8 cellular contexts compared by ENCODE assay signal in genomic region chr17:65100316-65101140, GRCh38. TPM values are rescaled to one million over a fixed set of nuclear protein-coding genes. Genes with fewer than 3 reads are reported as not detected.
A peak's percentile ranks its signal among the peaks of the same experiment; 100 is the strongest.
DNase-seq lines count a peak whose midpoint lies in the region; ATAC-seq and TF ChIP-seq lines count a peak whose summit lies in the region.

No MANE protein-coding gene starts in this region.

- no peaks in the 10 kb centered on the region for H3K27me3 ChIP-seq in right lobe of liver

- TF ChIP-seq CTCF in right lobe of liver (IDR thresholded peaks at IDR 0.05) = peak; percentile 72 to 96 (median 76)

- H3K9me3 ChIP-seq in right lobe of liver = no peaks in the 10 kb centered on the region

- no peaks in the 10 kb centered on the region for H3K4me1 ChIP-seq in right lobe of liver

- no peaks in the 10 kb centered on the region for H3K36me3 Mint-ChIP-seq in activated CD4-positive, alpha-beta T cell treated with anti-CD3 and anti-CD28 coated beads, Interleukin-2, amount 10 ng/mL, durations not matched to agents 24 days and 14 days (ENCODE audit: low read depth)

- H3K4me3 Mint-ChIP-seq in activated CD4-positive, alpha-beta T cell treated with anti-CD3 and anti-CD28 coated beads, Interleukin-2, amount 10 ng/mL, durations not matched to agents 24 days and 14 days = peak overlapping the region; percentile 91

- peaks cover 21% of the 10 kb centered on the region for H3K4me1 Mint-ChIP-seq in activated CD4-positive, alpha-beta T cell treated with anti-CD3 and anti-CD28 coated beads, Interleukin-2, amount 10 ng/mL, durations not matched to agents 24 days and 14 days

- WGBS in right lobe of liver (ENCODE audit: insufficient coverage, low coverage, low lambda C conversion rate, missing lambda C conversion rate) = 2% methylated on average over 37 of the region's 50 CpGs

- ATAC-seq in HG03378 (IDR thresholded peaks at IDR 0.05; ENCODE audit: unreplicated experiment) (peak; percentile 68), right lobe of liver (peak; percentile 91 to 97 (median 96))

- peaks cover 17% of the 10 kb centered on the region for H3K27me3 Mint-ChIP-seq in activated CD4-positive, alpha-beta T cell treated with anti-CD3 and anti-CD28 coated beads, Interleukin-2, amount 10 ng/mL, durations not matched to agents 24 days and 14 days

- intact Hi-C loops in activated CD4-positive, alpha-beta T cell treated with anti-CD3 and anti-CD28 coated beads, Interleukin-2, amount 10 ng/mL, durations not matched to agents 24 days and 14 days (cut with micrococcal nuclease) = loop anchor here (1.0 to 5.0 kb wide), 6 partner anchors 23 to 126 kb away; partner anchors contain the start of gene RGS9
- intact Hi-C loops in right lobe of liver (cut with DNase I) = no loop called here

- no peaks in the 10 kb centered on the region for H3K36me3 ChIP-seq in right lobe of liver

- TF ChIP-seq POLR2A in GM19193 (IDR thresholded peaks at IDR 0.05; ENCODE audit: extremely low read depth, insufficient read depth, insufficient read length) = peak; percentile 45
- TF ChIP-seq POLR2A in right lobe of liver (IDR thresholded peaks at IDR 0.05) = peak; percentile 41

- DNase-seq in AML-193 (lab: John Stamatoyannopoulos, UW) (peak; percentile 81 to 83), NCI-H510A (lab: John Stamatoyannopoulos, UW) (peak; percentile 95), dermis blood vessel endothelial cell (peak; percentile 80), right lobe of liver (peak; percentile 90 to 93 (median 92))
- peak; percentile 96 for DNase-seq in activated CD4-positive, alpha-beta T cell treated with anti-CD3 and anti-CD28 coated beads, Interleukin-2, amount 10 ng/mL, durations not matched to agents 24 days and 14 days
- DNase-seq in stimulated activated CD4-positive, alpha-beta T cell treated with anti-CD3 and anti-CD28 coated beads, Interleukin-4, amount 100 ng/mL, for 4 hours = peak; percentile 79 to 80

- H3K27ac Mint-ChIP-seq in activated CD4-positive, alpha-beta T cell treated with anti-CD3 and anti-CD28 coated beads, Interleukin-2, amount 10 ng/mL, durations not matched to agents 24 days and 14 days = peak overlapping the region; percentile 95

- peak overlapping the region; percentile 5 to 66 (median 59) for H3K27ac ChIP-seq in right lobe of liver

- H3K4me3 ChIP-seq in right lobe of liver = peak overlapping the region; percentile 43 to 53 (median 53)

- no peaks in the 10 kb centered on the region for H3K9me3 Mint-ChIP-seq in activated CD4-positive, alpha-beta T cell treated with anti-CD3 and anti-CD28 coated beads, Interleukin-2, amount 10 ng/mL, durations not matched to agents 24 days and 14 days

RNA-seq across cellular contexts. Expression of gene RGS9, which starts 36.6 kb away (rescaled TPM):
- 2.2 and 3.1 TPM in 2 replicates for total RNA-seq in activated CD4-positive, alpha-beta T cell treated with anti-CD3 and anti-CD28 coated beads, Interleukin-2, amount 10 ng/mL, durations not matched to agents 24 days and 14 days
- total RNA-seq in dermis blood vessel endothelial cell = 0.19 and 1.2 TPM in 2 replicates
- total RNA-seq in right lobe of liver = 10 to 100 TPM in 2 of 6 experiments, 1 to 10 TPM in 4; 1.9 to 12.8 (median 5.7) TPM

RNA-seq across cellular contexts. Expression of gene GNA13, which starts 44.0 kb away (rescaled TPM):
- 51.1 and 52.3 TPM in 2 replicates for total RNA-seq in activated CD4-positive, alpha-beta T cell treated with anti-CD3 and anti-CD28 coated beads, Interleukin-2, amount 10 ng/mL, durations not matched to agents 24 days and 14 days
- total RNA-seq in dermis blood vessel endothelial cell (73.2 and 94.7 TPM in 2 replicates), right lobe of liver (10 to 100 TPM; 10.7 to 70.6 (median 23.4) TPM)

Comparison
In these comparisons a context has a peak if more than half of its experiments do, and no peak if none do; other contexts are left out.
1. Peak in every context shown above with its lines: DNase-seq, ATAC-seq, H3K4me3 ChIP-seq and H3K27ac ChIP-seq.